9 cellular contexts compared by ENCODE assay signal in genomic region chr1:221712776-221713431, GRCh38. TPM values are rescaled to one million over a fixed set of nuclear protein-coding genes. Genes with fewer than 3 reads are reported as not detected.
DNase-seq lines count a peak whose midpoint lies in the region; ATAC-seq and TF ChIP-seq lines count a peak whose summit lies in the region.
"Had no signal": no experiment of that assay in that cellular context is flagged by ENCODE, and none has a peak within 500 bp of the region (broad histone marks: within the 10 kb centered on the region; RNA-seq: fewer than 3 reads in every experiment).

No MANE protein-coding gene starts in this region.

- H3K9me3 Mint-ChIP-seq in activated naive CD4-positive, alpha-beta T cell treated with anti-CD3 and anti-CD28 coated beads for 36 hours, result no peaks in the 10 kb centered on the region

- H3K4me1 Mint-ChIP-seq in activated naive CD4-positive, alpha-beta T cell treated with anti-CD3 and anti-CD28 coated beads for 36 hours (ENCODE audit: low read depth), result peaks cover 71% of the 10 kb centered on the region

- peak; percentile 82 for DNase-seq in activated naive CD4-positive, alpha-beta T cell treated with anti-CD3 and anti-CD28 coated beads for 36 hours
- peak; percentile 27 to 61 for DNase-seq in stimulated activated CD4-positive, alpha-beta T cell treated with anti-CD3 and anti-CD28 coated beads, Interleukin-12 subunit alpha, Interleukin-12 subunit beta, amount 100 ng/mL, for 24 hours (ENCODE audit: low read depth in 2 of 2)
- DNase-seq in NCI-H446 treated with DMSO at 0.1 percent for 48 hours (lab: John Stamatoyannopoulos, UW) (no peak), NCI-H2227 treated with DMSO at 0.1 percent for 48 hours (lab: John Stamatoyannopoulos, UW) (no peak), medulla oblongata (ENCODE audit: extremely low spot score) (no peak)

- ATAC-seq in GM18499 (IDR thresholded peaks at IDR 0.05; ENCODE audit: insufficient read depth, unreplicated experiment) (peak; percentile 44), HG02610 (IDR thresholded peaks at IDR 0.05; ENCODE audit: unreplicated experiment) (peak; percentile 45)
- ATAC-seq: Panc1 had no signal

- H3K27ac ChIP-seq in OCI-LY1 (ENCODE audit: low read depth, low read length, poor library complexity, severe bottlenecking), result peak overlapping the region; percentile 91

- H3K4me3 ChIP-seq in OCI-LY1 (ENCODE audit: low read depth, low read length, poor library complexity, severe bottlenecking), result no peak overlapping the region

- H3K36me3 ChIP-seq in OCI-LY1 (ENCODE audit: insufficient read depth, low read length), result peaks cover 23% of the 10 kb centered on the region

- intact Hi-C loops in activated naive CD4-positive, alpha-beta T cell treated with anti-CD3 and anti-CD28 coated beads for 36 hours (cut with micrococcal nuclease), result loop anchor here (1.0 to 2.0 kb wide), 8 partner anchors 13 to 281 kb away; partner anchors contain the start of gene DUSP10

- peaks cover 5% of the 10 kb centered on the region; the same call in 1 of the 2 replicates for H3K9me3 ChIP-seq in OCI-LY1 (ENCODE audit: low read length)

- no peak for TF ChIP-seq CTCF in OCI-LY1 (IDR thresholded peaks at IDR 0.05; ENCODE audit: low read length)

- no peaks in the 10 kb centered on the region for H3F3A ChIP-seq in OCI-LY1 (ENCODE audit: insufficient read depth, low read length)

- no peaks in the 10 kb centered on the region for H3K27me3 ChIP-seq in OCI-LY1 (ENCODE audit: insufficient read depth, low read length)

- H3K36me3 Mint-ChIP-seq in activated naive CD4-positive, alpha-beta T cell treated with anti-CD3 and anti-CD28 coated beads for 36 hours (ENCODE audit: low read depth), result peaks cover 6% of the 10 kb centered on the region

- H2AFZ ChIP-seq in OCI-LY1 (ENCODE audit: low read length), result no peak overlapping the region

- H3K79me2 ChIP-seq in OCI-LY1 (ENCODE audit: insufficient read depth, low read length), result peaks cover 9% of the 10 kb centered on the region; the same call in 1 of the 2 replicates

- no peaks in the 10 kb centered on the region for H3K27me3 Mint-ChIP-seq in activated naive CD4-positive, alpha-beta T cell treated with anti-CD3 and anti-CD28 coated beads for 36 hours (ENCODE audit: low read depth)

- no peaks in the 10 kb centered on the region for H3K9me2 ChIP-seq in OCI-LY1 (ENCODE audit: low read depth, low read length)

- no peak overlapping the region for H3K9ac ChIP-seq in OCI-LY1 (ENCODE audit: low read length)

- H3K4me3 Mint-ChIP-seq in activated naive CD4-positive, alpha-beta T cell treated with anti-CD3 and anti-CD28 coated beads for 36 hours, result no peak overlapping the region

- peak overlapping the region; percentile 17; the same call in 1 of the 2 replicates for H3K4me2 ChIP-seq in OCI-LY1 (ENCODE audit: low read length)

- peaks cover 63% of the 10 kb centered on the region for H3K4me1 ChIP-seq in OCI-LY1 (ENCODE audit: insufficient read depth, low read length, severe bottlenecking)

- CTCF ChIA-PET in activated naive CD4-positive, alpha-beta T cell treated with anti-CD3 and anti-CD28 coated beads for 36 hours (lab: Charles Lee), result interaction anchor here (1.5 kb wide), 1 partner anchor 28 kb away, joined by 8 read pairs; the partner anchor contains the start of gene DUSP10

- no peaks in the 10 kb centered on the region for H4K20me1 ChIP-seq in OCI-LY1 (ENCODE audit: insufficient read depth, low read length)

- peak overlapping the region; percentile 76 for H3K27ac Mint-ChIP-seq in activated naive CD4-positive, alpha-beta T cell treated with anti-CD3 and anti-CD28 coated beads for 36 hours

RNA-seq across cellular contexts. Expression of gene DUSP10, which starts 29.0 kb away (rescaled TPM):
- total RNA-seq in activated naive CD4-positive, alpha-beta T cell treated with anti-CD3 and anti-CD28 coated beads for 36 hours, result 1 to 10 TPM; 9.1 TPM

Comparison
In these comparisons a context has a peak if more than half of its experiments do, and no peak if none do; other contexts are left out.
1. DNase-seq: peak in activated naive CD4-positive, alpha-beta T cell treated with anti-CD3 and anti-CD28 coated beads for 36 hours (single experiment) and stimulated activated CD4-positive, alpha-beta T cell treated with anti-CD3 and anti-CD28 coated beads, Interleukin-12 subunit alpha, Interleukin-12 subunit beta, amount 100 ng/mL, for 24 hours (2 of 2); none in NCI-H446 treated with DMSO at 0.1 percent for 48 hours (single experiment), NCI-H2227 treated with DMSO at 0.1 percent for 48 hours (single experiment) and medulla oblongata (single experiment).